Comparison of ENCODE assay signal across 8 cellular contexts in the genomic region with DNA sequence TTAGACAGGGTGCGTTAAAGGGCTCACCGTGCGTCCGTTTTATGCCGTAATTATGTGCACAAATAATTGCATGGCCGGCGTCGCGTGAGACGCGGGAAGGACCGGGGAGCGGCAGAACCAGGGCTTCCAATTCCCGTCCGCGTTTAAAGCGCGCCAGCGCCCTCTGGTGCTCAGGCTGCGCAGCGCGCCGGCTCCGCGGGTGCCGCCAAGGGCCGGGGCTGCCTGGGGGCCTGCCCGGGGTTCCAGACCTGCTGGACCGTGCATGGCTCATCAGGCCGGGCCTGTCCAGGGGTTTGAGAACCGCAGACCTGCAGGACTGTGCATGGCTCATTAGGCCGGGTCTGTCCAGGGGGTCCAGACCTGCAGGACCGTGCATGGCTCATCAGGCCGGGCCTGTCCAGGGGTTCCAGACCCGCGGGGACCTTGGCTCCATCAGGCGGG.
DNase-seq lines count a peak whose midpoint lies in the region; ATAC-seq and TF ChIP-seq lines count a peak whose summit lies in the region.

No MANE protein-coding gene starts in this region.

- H3K79me1 ChIP-seq in H9 (ENCODE audit: insufficient read depth, low read depth, low read length, poor library complexity, severe bottlenecking) = no peaks in the 10 kb centered on the region

- H3K9ac ChIP-seq in H9 (ENCODE audit: extremely low read depth, insufficient read length, low read length) = no peak overlapping the region
- H3K9ac ChIP-seq in colonic mucosa (ENCODE audit: low read depth in 2 of 2, low read length in 2 of 2) = no peak overlapping the region

- no peak overlapping the region for H4K5ac ChIP-seq in H9 (ENCODE audit: insufficient read length, low read depth, low read length)

- no peak overlapping the region for H2BK5ac ChIP-seq in H9 (ENCODE audit: insufficient read length, low read length)

- TF ChIP-seq CTCF in H9 (conservative IDR thresholded peaks at IDR 0.05) (peak; percentile 96), colonic mucosa (IDR thresholded peaks at IDR 0.05) (peak; percentile 97), lower leg skin (IDR thresholded peaks at IDR 0.05) (peak in 1 of 3 donors; percentile 70)

- WGBS in H9 (ENCODE audit: extremely low coverage, insufficient read length, low lambda C conversion rate) = no CpG with 5 or more reads among the region's 37 CpGs
- WGBS in lower leg skin, 2 donors = 16 to 22% methylated on average over 24 to 37 of the region's 37 CpGs

- H3K27ac ChIP-seq in H9 (ENCODE audit: insufficient read length, low read depth, low read length) (no peak overlapping the region), colonic mucosa (no peak overlapping the region)

- no peak overlapping the region for H2BK12ac ChIP-seq in H9 (ENCODE audit: insufficient read length, low read depth, low read length)

- no peak for ATAC-seq in GM21528 (IDR thresholded peaks at IDR 0.05; ENCODE audit: low FRiP score, unreplicated experiment)

- H3K27me3 ChIP-seq in H9 (ENCODE audit: insufficient read depth, low read length) (no peaks in the 10 kb centered on the region; the same call in 1 of the 2 replicates), colonic mucosa (no peaks in the 10 kb centered on the region)

- no peak overlapping the region for H3K23ac ChIP-seq in H9 (ENCODE audit: insufficient read length, low read depth, low read length)

- peak; percentile 88 for DNase-seq in ELF-1 (ENCODE audit: low read depth, low spot score)
- DNase-seq in H9 = peak; percentile 87
- DNase-seq in NCI-H2107 (lab: John Stamatoyannopoulos, UW) = peak; percentile 51
- peak; percentile 95 for DNase-seq in activated CD4-positive, alpha-beta T cell treated with anti-CD3 and anti-CD28 coated beads, Interleukin-2, amount 10 ng/mL, durations not matched to agents 24 days and 14 days
- peak; percentile 75 for DNase-seq in colonic mucosa
- DNase-seq in lower leg skin (ENCODE audit: low spot score in 2 of 2) = peak; percentile 43 to 95
- DNase-seq in stimulated activated CD4-positive, alpha-beta T cell treated with anti-CD3 and anti-CD28 coated beads, TNF-alpha, amount 100 ng/mL, for 24 hours (ENCODE audit: low read depth in 3 of 3) = peak; percentile 56 to 71 (median 56)

- no peak overlapping the region for H4K8ac ChIP-seq in H9 (replicated peaks; ENCODE audit: insufficient read length, low read depth, low read length)

- no peak overlapping the region for H3K4ac ChIP-seq in H9 (ENCODE audit: low read depth, low read length)

- H3K14ac ChIP-seq in H9 (ENCODE audit: insufficient read depth, low read length) = no peak overlapping the region

- H2AK5ac ChIP-seq in H9 (ENCODE audit: insufficient read length, low read length) = no peak overlapping the region

- H3K56ac ChIP-seq in H9 (ENCODE audit: insufficient read length, low read depth, low read length) = no peak overlapping the region

- no peaks in the 10 kb centered on the region for H4K20me1 ChIP-seq in H9 (ENCODE audit: control insufficient read depth, insufficient read depth, insufficient read length)

- peak overlapping the region; percentile 12 for H3K4me2 ChIP-seq in H9 (ENCODE audit: insufficient read depth, insufficient read length, low read length)

- no peak overlapping the region for H2BK15ac ChIP-seq in H9 (ENCODE audit: low read depth, low read length)

- no peak overlapping the region for H3T11ph ChIP-seq in H9 (ENCODE audit: low read length)

- no peaks in the 10 kb centered on the region for H3K23me2 ChIP-seq in H9 (ENCODE audit: insufficient read length, low read depth, low read length, poor library complexity, severe bottlenecking)

- no peak overlapping the region for H3K27ac Mint-ChIP-seq in H9
- H3K27ac Mint-ChIP-seq in activated CD4-positive, alpha-beta T cell treated with anti-CD3 and anti-CD28 coated beads, Interleukin-2, amount 10 ng/mL, durations not matched to agents 24 days and 14 days = no peak overlapping the region

- TF ChIP-seq POLR2A in lower leg skin (IDR thresholded peaks at IDR 0.05) = no peak

- no peak overlapping the region for H2BK20ac ChIP-seq in H9 (ENCODE audit: low read depth, low read length, poor library complexity, severe bottlenecking)

- peaks cover 5% of the 10 kb centered on the region in 2 experiments; a peak in 3 of 4 replicates for H3K4me1 Mint-ChIP-seq in H9
- H3K4me1 Mint-ChIP-seq in activated CD4-positive, alpha-beta T cell treated with anti-CD3 and anti-CD28 coated beads, Interleukin-2, amount 10 ng/mL, durations not matched to agents 24 days and 14 days = peaks cover 9% of the 10 kb centered on the region

- peak overlapping the region in 1 of 2 experiments; percentile 38; a peak in 2 of 5 replicates for H3K4me3 Mint-ChIP-seq in H9
- H3K4me3 Mint-ChIP-seq in activated CD4-positive, alpha-beta T cell treated with anti-CD3 and anti-CD28 coated beads, Interleukin-2, amount 10 ng/mL, durations not matched to agents 24 days and 14 days = peak overlapping the region; percentile 85

- no peak overlapping the region for H2AFZ ChIP-seq in H9 (ENCODE audit: low read length)

- H3K4me1 ChIP-seq in H9 (ENCODE audit: insufficient read depth, low read length) = no peaks in the 10 kb centered on the region
- H3K4me1 ChIP-seq in colonic mucosa = no peaks in the 10 kb centered on the region

- intact Hi-C loops in activated CD4-positive, alpha-beta T cell treated with anti-CD3 and anti-CD28 coated beads, Interleukin-2, amount 10 ng/mL, durations not matched to agents 24 days and 14 days (cut with micrococcal nuclease) = loop anchor here (1.0 to 10.0 kb wide), 2 partner anchors 514 to 730 kb away; no protein-coding TSS in a partner anchor
- intact Hi-C loops in colonic mucosa (cut with DNase I) = loop anchor here (1.0 to 10.0 kb wide), 3 partner anchors 270 to 730 kb away; no protein-coding TSS in a partner anchor
- intact Hi-C loops in lower leg skin (cut with DNase I; ENCODE audit: low total_unique reads) = loop anchor here (2.0 kb wide), 1 partner anchor 514 kb away; no protein-coding TSS in a partner anchor

- H3K18ac ChIP-seq in H9 (ENCODE audit: insufficient read length, low read depth, low read length) = no peak overlapping the region

- H3K9me3 ChIP-seq in H9 (ENCODE audit: control insufficient read depth, low read depth, low read length) (no peaks in the 10 kb centered on the region), colonic mucosa (no peaks in the 10 kb centered on the region)

- H3K4me3 ChIP-seq in colonic mucosa (no peak overlapping the region), lower leg skin (ENCODE audit: low read depth, poor library complexity, severe bottlenecking) (no peak overlapping the region)

- H3K27me3 Mint-ChIP-seq in H9 (ENCODE audit: low read depth) = peaks cover 20% of the 10 kb centered on the region
- H3K27me3 Mint-ChIP-seq in activated CD4-positive, alpha-beta T cell treated with anti-CD3 and anti-CD28 coated beads, Interleukin-2, amount 10 ng/mL, durations not matched to agents 24 days and 14 days = peaks cover 7% of the 10 kb centered on the region

- H2BK120ac ChIP-seq in H9 (ENCODE audit: low read depth, low read length, poor library complexity, severe bottlenecking) = no peak overlapping the region

- no peaks in the 10 kb centered on the region for H3K79me2 ChIP-seq in H9 (ENCODE audit: insufficient read depth, low read length)

- 0 out of 7 replicates have a peak, but pooled peaks cover 0 to 2% (median 0%) of the 10 kb centered on the region in 3 experiments for H3K36me3 Mint-ChIP-seq in H9 (ENCODE audit: insufficient read depth in 1 of 3, low read depth in 3 of 3)
- no peaks in the 10 kb centered on the region for H3K36me3 Mint-ChIP-seq in activated CD4-positive, alpha-beta T cell treated with anti-CD3 and anti-CD28 coated beads, Interleukin-2, amount 10 ng/mL, durations not matched to agents 24 days and 14 days (ENCODE audit: low read depth)

- peaks cover 0 to 5% of the 10 kb centered on the region in 2 experiments; a peak in 2 of 5 replicates for H3K9me3 Mint-ChIP-seq in H9
- H3K9me3 Mint-ChIP-seq in activated CD4-positive, alpha-beta T cell treated with anti-CD3 and anti-CD28 coated beads, Interleukin-2, amount 10 ng/mL, durations not matched to agents 24 days and 14 days = no peaks in the 10 kb centered on the region

- no peak overlapping the region for H4K91ac ChIP-seq in H9 (ENCODE audit: insufficient read length, low read depth, low read length)

- H3K36me3 ChIP-seq in colonic mucosa = no peaks in the 10 kb centered on the region
